Comparison of ENCODE assay signal across 10 cellular contexts in the genomic region with DNA sequence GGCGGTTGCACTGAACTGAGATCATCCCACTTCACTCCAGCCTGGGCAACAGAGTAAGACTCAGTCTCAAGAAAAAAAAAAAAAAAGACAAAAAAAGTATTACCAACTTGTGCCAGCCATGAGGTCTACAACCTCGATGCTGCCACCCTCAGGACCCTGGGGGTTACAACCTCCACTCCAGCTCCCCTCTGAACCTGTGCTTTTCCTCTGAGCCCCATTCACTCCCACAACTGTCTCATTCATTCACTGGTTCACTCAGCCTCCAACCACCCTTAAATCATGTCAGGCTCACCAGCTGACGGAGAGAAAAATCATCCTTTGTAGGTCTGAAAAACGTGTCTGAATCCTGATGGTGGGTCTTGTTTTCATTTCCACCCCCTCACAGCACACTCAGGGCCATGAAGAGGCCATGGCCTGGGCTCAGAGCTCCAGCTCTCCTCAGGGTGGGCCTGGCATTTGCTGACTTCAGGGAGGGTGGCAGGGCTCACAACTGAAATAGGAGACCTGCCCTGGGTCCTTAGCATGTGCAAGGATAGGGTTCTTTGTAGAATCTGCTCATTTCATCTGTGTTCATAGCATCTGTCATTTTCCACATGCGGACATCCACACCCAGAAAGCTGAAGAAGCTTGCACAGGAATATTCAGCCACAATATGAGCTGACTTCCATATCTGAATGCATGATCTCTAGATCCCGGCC. TPM values are rescaled to one million over a fixed set of nuclear protein-coding genes. Genes with fewer than 3 reads are reported as not detected.
DNase-seq lines count a peak whose midpoint lies in the region; ATAC-seq lines count a peak whose summit lies in the region.
"Had no signal": no experiment of that assay in that cellular context is flagged by ENCODE, and none has a peak within 500 bp of the region (broad histone marks: within the 10 kb centered on the region; RNA-seq: fewer than 3 reads in every experiment).

No MANE protein-coding gene starts in this region.

- no peaks in the 10 kb centered on the region for H3K9me3 Mint-ChIP-seq in activated naive CD4-positive, alpha-beta T cell treated with anti-CD3 and anti-CD28 coated beads, Interleukin-2, amount 50 U/mL, for 72 hours

- no peak for ATAC-seq in activated naive CD4-positive, alpha-beta T cell treated with anti-CD3 and anti-CD28 coated beads, Interleukin-2, amount 50 U/mL, for 72 hours
- peak; percentile 8 for ATAC-seq in stimulated activated naive CD8-positive, alpha-beta T cell treated with anti-CD3 and anti-CD28 coated beads, Interleukin-15, Interleukin-2, amounts not matched to agents 100 U/mL and 50 U/mL, for 24 hours
- ATAC-seq in HG02970 (IDR thresholded peaks at IDR 0.05; ENCODE audit: low FRiP score, unreplicated experiment): no peak
- no peak for ATAC-seq in GM21367 (IDR thresholded peaks at IDR 0.05; ENCODE audit: unreplicated experiment)

- peaks cover 13 to 14% of the 10 kb centered on the region in 2 donors for H3K36me3 Mint-ChIP-seq in activated naive CD4-positive, alpha-beta T cell treated with anti-CD3 and anti-CD28 coated beads, Interleukin-2, amount 50 U/mL, for 72 hours

- H3K27ac Mint-ChIP-seq in activated naive CD4-positive, alpha-beta T cell treated with anti-CD3 and anti-CD28 coated beads, Interleukin-2, amount 50 U/mL, for 72 hours: peak overlapping the region in 1 of 2 donors; percentile 81

- peak; percentile 36 for DNase-seq in activated naive CD4-positive, alpha-beta T cell treated with Interleukin-2 at 50 U/mL for 16 hours
- no peak for DNase-seq in activated naive CD4-positive, alpha-beta T cell treated with anti-CD3 and anti-CD28 coated beads, Interleukin-2, amount 50 U/mL, for 72 hours (ENCODE audit: low spot score in 2 of 2)
- DNase-seq in RKO (ENCODE audit: low spot score) (peak; percentile 69), cerebellar cortex (ENCODE audit: low spot score) (peak; percentile 18), SKM-1 treated with dmso at 0.1 percent for 144 hours (lab: John Stamatoyannopoulos, UW; ENCODE audit: unreplicated experiment) (no peak)
- peak; percentile 49 for DNase-seq in stimulated activated naive CD8-positive, alpha-beta T cell treated with anti-CD3 and anti-CD28 coated beads, Interleukin-15, Interleukin-2, amounts not matched to agents 100 U/mL and 50 U/mL, for 24 hours
- DNase-seq: uterus had no signal

RNA-seq across cellular contexts. Expression of gene ULBP1, which starts 1.9 kb away (rescaled TPM):
- under 1 TPM; 0.77 to 0.99 TPM for total RNA-seq in activated naive CD4-positive, alpha-beta T cell treated with anti-CD3 and anti-CD28 coated beads, Interleukin-2, amount 50 U/mL, for 72 hours
- total RNA-seq: uterus had no signal

RNA-seq across cellular contexts. Expression of gene ULBP2, which starts 20.1 kb away (rescaled TPM):
- under 1 TPM; 0.18 to 0.66 TPM for total RNA-seq in activated naive CD4-positive, alpha-beta T cell treated with anti-CD3 and anti-CD28 coated beads, Interleukin-2, amount 50 U/mL, for 72 hours

RNA-seq across cellular contexts. Expression of gene RAET1G, which starts 39.0 kb away (rescaled TPM):
- not detected for total RNA-seq in activated naive CD4-positive, alpha-beta T cell treated with anti-CD3 and anti-CD28 coated beads, Interleukin-2, amount 50 U/mL, for 72 hours
- total RNA-seq: astrocyte had no signal

Comparison
In these comparisons a context has a peak if more than half of its experiments do, and no peak if none do; other contexts are left out.
1. DNase-seq: peak in activated naive CD4-positive, alpha-beta T cell treated with Interleukin-2 at 50 U/mL for 16 hours (single experiment), RKO (single experiment), cerebellar cortex (single experiment) and stimulated activated naive CD8-positive, alpha-beta T cell treated with anti-CD3 and anti-CD28 coated beads, Interleukin-15, Interleukin-2, amounts not matched to agents 100 U/mL and 50 U/mL, for 24 hours (single experiment); none in activated naive CD4-positive, alpha-beta T cell treated with anti-CD3 and anti-CD28 coated beads, Interleukin-2, amount 50 U/mL, for 72 hours (0 of 2) and SKM-1 treated with dmso at 0.1 percent for 144 hours (single experiment).